In genomic region chr1:235127774-235128452, GRCh38 we compare ENCODE assay signal across 8 cellular contexts. TPM values are rescaled to one million over a fixed set of nuclear protein-coding genes. Genes with fewer than 3 reads are reported as not detected.
DNase-seq lines count a peak whose midpoint lies in the region; ATAC-seq and TF ChIP-seq lines count a peak whose summit lies in the region.

No MANE protein-coding gene starts in this region.

- DNase-seq in GM23338 (ENCODE audit: low spot score): no peak
- no peak for DNase-seq in T-helper 17 cell
- DNase-seq in epithelial cell of esophagus (ENCODE audit: low read depth): no peak
- no peak for DNase-seq in NCI-H187 (lab: John Stamatoyannopoulos, UW)
- DNase-seq in mucosa of gallbladder (ENCODE audit: low spot score): no peak
- DNase-seq in DMS79 (lab: John Stamatoyannopoulos, UW): no peak

- H3K36me3 ChIP-seq in GM23338 (ENCODE audit: insufficient read depth): peaks cover 23% of the 10 kb centered on the region; the same call in 1 of the 2 replicates

- ATAC-seq in GM23338: no peak
- peak; percentile 5 for ATAC-seq in T-helper 17 cell
- ATAC-seq in HG02763 (IDR thresholded peaks at IDR 0.05; ENCODE audit: unreplicated experiment): no peak

- H3K27me3 Mint-ChIP-seq in GM23338 (ENCODE audit: insufficient read depth, low read depth, poor library complexity): peaks cover 17% of the 10 kb centered on the region
- H3K27me3 Mint-ChIP-seq in T-helper 17 cell: no peaks in the 10 kb centered on the region
- no peaks in the 10 kb centered on the region for H3K27me3 Mint-ChIP-seq in nephron (ENCODE audit: low read depth)

- H3F3A ChIP-seq in GM23338 (replicated peaks; ENCODE audit: low read depth): 0 out of 2 replicates have a peak, but pooled peaks cover 6% of the 10 kb centered on the region

- H3K4me1 ChIP-seq in GM23338 (ENCODE audit: insufficient read depth): peaks cover 24% of the 10 kb centered on the region

- peak overlapping the region; percentile 96 for H3K27ac ChIP-seq in GM23338 (ENCODE audit: low read depth)

- peaks cover 57% of the 10 kb centered on the region for H3K79me2 ChIP-seq in GM23338 (replicated peaks; ENCODE audit: insufficient read depth)

- peaks cover 18% of the 10 kb centered on the region; the same call in 2 of the 3 replicates for H3K4me1 Mint-ChIP-seq in GM23338
- H3K4me1 Mint-ChIP-seq in T-helper 17 cell: peaks cover 38% of the 10 kb centered on the region
- peaks cover 29% of the 10 kb centered on the region for H3K4me1 Mint-ChIP-seq in nephron

- H3K9me3 ChIP-seq in T-helper 17 cell (ENCODE audit: control insufficient read depth, low read length, poor library complexity, severe bottlenecking): no peaks in the 10 kb centered on the region

- no peak overlapping the region for H2AFZ ChIP-seq in GM23338

- peak overlapping the region; percentile 98 for H3K4me3 ChIP-seq in GM23338
- H3K4me3 ChIP-seq in epithelial cell of esophagus (ENCODE audit: low read length): peak overlapping the region; percentile 98

- H3K36me3 Mint-ChIP-seq in GM23338 (ENCODE audit: low read depth) (peaks cover 64% of the 10 kb centered on the region), T-helper 17 cell (ENCODE audit: low read depth) (no peaks in the 10 kb centered on the region), nephron (ENCODE audit: low read depth) (peaks cover 40% of the 10 kb centered on the region)

- peak overlapping the region; percentile 100 for H3K27ac Mint-ChIP-seq in GM23338
- H3K27ac Mint-ChIP-seq in T-helper 17 cell: peak overlapping the region; percentile 99
- H3K27ac Mint-ChIP-seq in nephron: peak overlapping the region; percentile 97 to 99 (median 99)

- H3K4me2 ChIP-seq in GM23338: peak overlapping the region; percentile 97

- no peaks in the 10 kb centered on the region for H3K9me2 ChIP-seq in GM23338 (ENCODE audit: insufficient read depth)

- peaks cover 47% of the 10 kb centered on the region for H4K20me1 ChIP-seq in GM23338 (replicated peaks; ENCODE audit: insufficient read depth)

- H3K27me3 ChIP-seq in GM23338 (ENCODE audit: insufficient read depth): no peaks in the 10 kb centered on the region

- H3K9me3 Mint-ChIP-seq in GM23338 (no peaks in the 10 kb centered on the region; the same call in 2 of the 3 replicates), nephron (no peaks in the 10 kb centered on the region)

- no peak for TF ChIP-seq CTCF in GM23338 (conservative IDR thresholded peaks at IDR 0.05; ENCODE audit: low read depth in 2 of 2)
- no peak for TF ChIP-seq CTCF in epithelial cell of esophagus (IDR thresholded peaks at IDR 0.05; ENCODE audit: insufficient read depth, low read depth, low read length, missing control alignments)
- TF ChIP-seq CTCF in nephron (IDR thresholded peaks at IDR 0.05; ENCODE audit: unreplicated experiment in 3 of 3): no peak

- H3K4me3 Mint-ChIP-seq in GM23338 (peak overlapping the region; percentile 100), T-helper 17 cell (peak overlapping the region; percentile 99), nephron (peak overlapping the region; percentile 93 to 99 (median 99))

TF ChIP-seq in GM23338, 12 proteins besides CTCF, POLR2A, EP300 and RAD21:
- TF ChIP-seq STAT1 (IDR thresholded peaks at IDR 0.05; ENCODE audit: unreplicated experiment) (no peak), ETS1 (IDR thresholded peaks at IDR 0.05) (no peak), JUNB (IDR thresholded peaks at IDR 0.05; ENCODE audit: unreplicated experiment) (no peak)

RNA-seq across cellular contexts. Expression of gene TOMM20, which starts 0.7 kb away (rescaled TPM):
- total RNA-seq in GM23338 (2014; rRNA removed; shearing (Covaris generic)): 138 and 159 TPM in 2 replicates
- polyA plus RNA-seq in GM23338 (2016; fragmentation: Nextera tagmentation; extraction: Ambion mirVana): 116 and 138 TPM in 2 replicates
- total RNA-seq in T-helper 17 cell (100 to 1,000 TPM; 105 to 112 TPM), mucosa of gallbladder (70.3 TPM)

RNA-seq across cellular contexts. Expression of gene RBM34, which starts 33.1 kb away (rescaled TPM):
- total RNA-seq in GM23338 (2014; rRNA removed; shearing (Covaris generic)): 51.8 and 55.1 TPM in 2 replicates
- polyA plus RNA-seq in GM23338 (2016; fragmentation: Nextera tagmentation; extraction: Ambion mirVana): 177 and 197 TPM in 2 replicates
- total RNA-seq in T-helper 17 cell (100 to 1,000 TPM; 147 to 148 TPM), mucosa of gallbladder (51.0 TPM)
